34 cellular contexts compared by ENCODE assay signal in genomic region chr16:88910284-88911147, GRCh38. TPM values are rescaled to one million over a fixed set of nuclear protein-coding genes. Genes with fewer than 3 reads are reported as not detected.
A peak's percentile ranks its signal among the peaks of the same experiment; 100 is the strongest.
DNase-seq lines count a peak whose midpoint lies in the region; ATAC-seq and TF ChIP-seq lines count a peak whose summit lies in the region.
"Had no signal": no experiment of that assay in that cellular context is flagged by ENCODE, and none has a peak within 500 bp of the region (broad histone marks: within the 10 kb centered on the region; RNA-seq: fewer than 3 reads in every experiment).

No MANE protein-coding gene starts in this region.

- no peaks in the 10 kb centered on the region for H3K36me3 ChIP-seq in heart left ventricle
- no peaks in the 10 kb centered on the region for H3K36me3 ChIP-seq in Panc1 (ENCODE audit: control insufficient read depth, insufficient read depth, low read length)
- no peaks in the 10 kb centered on the region for H3K36me3 ChIP-seq in upper lobe of right lung
- no peaks in the 10 kb centered on the region for H3K36me3 ChIP-seq in esophagus squamous epithelium
- H3K36me3 ChIP-seq in A673 (ENCODE audit: insufficient read depth, low read length, poor library complexity, severe bottlenecking), result no peaks in the 10 kb centered on the region
- H3K36me3 ChIP-seq: Peyer's patch had no signal

- peak overlapping the region in 11 of 12 donors; percentile 2 to 79 (median 43) for H3K27ac ChIP-seq in heart left ventricle
- no peak overlapping the region for H3K27ac ChIP-seq in right cardiac atrium (ENCODE audit: low read length)
- H3K27ac ChIP-seq in Panc1 (ENCODE audit: low read length), result no peak overlapping the region
- H3K27ac ChIP-seq in upper lobe of right lung, result peak overlapping the region; percentile 24
- H3K27ac ChIP-seq in esophagus squamous epithelium, result peak overlapping the region in 2 of 4 donors; percentile 21 to 42
- H3K27ac ChIP-seq in A673 (ENCODE audit: low read depth, low read length, poor library complexity, severe bottlenecking), result no peak overlapping the region
- H3K27ac ChIP-seq: testis, VCaP had no signal

- no TSS peak for BruUV-seq in Panc1 (replicated peaks; lab: Mats Ljungman, UMichigan)
- BruUV-seq in A673 (replicated peaks; lab: Mats Ljungman, UMichigan), result no TSS peak

- 59 to 68% (median 64%) methylated on average over 15 to 26 of the region's 26 CpGs for WGBS in heart left ventricle, 4 donors
- 63% methylated on average over 26 of the region's 26 CpGs for WGBS in right cardiac atrium
- WGBS in esophagus squamous epithelium, 2 donors, result 39 to 74% methylated on average over 4 to 8 of the region's 26 CpGs

- H3K9me3 ChIP-seq in heart left ventricle (no peaks in the 10 kb centered on the region), right cardiac atrium (ENCODE audit: control insufficient read depth, low read length) (no peaks in the 10 kb centered on the region), Panc1 (ENCODE audit: control insufficient read depth, insufficient read depth, low read depth, low read length) (no peaks in the 10 kb centered on the region), upper lobe of right lung (no peaks in the 10 kb centered on the region), esophagus squamous epithelium (no peaks in the 10 kb centered on the region), A673 (ENCODE audit: low read depth, low read length, poor library complexity, severe bottlenecking) (no peaks in the 10 kb centered on the region)
- H3K9me3 ChIP-seq: Peyer's patch, testis had no signal

- ATAC-seq in heart left ventricle, result peak in 1 of 4 donors; percentile 4
- no peak for ATAC-seq in right cardiac atrium
- 0 out of 2 replicates have a peak, but pooled peaks have one; percentile 25 for ATAC-seq in Panc1
- ATAC-seq in upper lobe of right lung, result no peak
- ATAC-seq: activated T-cell treated with anti-CD3 and anti-CD28 coated beads, Interleukin-2, amount 50 U/mL, for 4 hours; stimulated activated naive CD8-positive, alpha-beta T cell treated with anti-CD3 and anti-CD28 coated beads, Interleukin-15, Interleukin-2, amounts not matched to agents 100 U/mL and 50 U/mL, for 24 hours had no signal

- intact Hi-C loops in heart left ventricle (cut with DNase I) (loop anchor here in 1 of 10 donors (2.0 kb wide), 1 partner anchor 66 kb away; the partner anchor contains the start of gene CBFA2T3), right cardiac atrium (cut with DNase I) (no loop called here), Panc1 (cut with micrococcal nuclease; ENCODE audit: unreplicated experiment) (no loop called here), upper lobe of right lung (cut with DNase I) (no loop called here), esophagus squamous epithelium (cut with DNase I) (no loop called here), A673 (cut with micrococcal nuclease; ENCODE audit: unreplicated experiment) (no loop called here)

- peaks cover 3% of the 10 kb centered on the region for H3K4me1 Mint-ChIP-seq in neural crest cell
- H3K4me1 Mint-ChIP-seq: CD8-positive, alpha-beta memory T cell had no signal

- no peaks in the 10 kb centered on the region for H3K27me3 ChIP-seq in heart left ventricle
- no peaks in the 10 kb centered on the region for H3K27me3 ChIP-seq in right cardiac atrium (ENCODE audit: control insufficient read depth, insufficient read depth)
- no peaks in the 10 kb centered on the region for H3K27me3 ChIP-seq in Panc1 (ENCODE audit: control insufficient read depth, insufficient read depth, low read length)
- H3K27me3 ChIP-seq in upper lobe of right lung, result no peaks in the 10 kb centered on the region
- peaks cover 0 to 54% (median 0%) of the 10 kb centered on the region in 4 donors for H3K27me3 ChIP-seq in esophagus squamous epithelium
- H3K27me3 ChIP-seq in A673 (replicated peaks; ENCODE audit: insufficient read depth, low read depth, low read length, poor library complexity), result no peaks in the 10 kb centered on the region
- H3K27me3 ChIP-seq: Peyer's patch, testis had no signal

- TF ChIP-seq POLR2A in heart left ventricle (IDR thresholded peaks at IDR 0.05) (no peak), esophagus squamous epithelium (IDR thresholded peaks at IDR 0.05) (no peak)

- no peak overlapping the region for H3K4me3 Mint-ChIP-seq in neural crest cell
- H3K4me3 Mint-ChIP-seq: activated T-cell treated with anti-CD3 and anti-CD28 coated beads, Interleukin-2, amount 50 U/mL, for 4 hours; brain; CD8-positive, alpha-beta memory T cell; nephron progenitor cell had no signal

- no peaks in the 10 kb centered on the region for H3K9me3 Mint-ChIP-seq in neural crest cell
- H3K9me3 Mint-ChIP-seq: activated T-cell treated with anti-CD3 and anti-CD28 coated beads, Interleukin-2, amount 50 U/mL, for 4 hours; CD8-positive, alpha-beta memory T cell; nephron progenitor cell had no signal

- H3K4me1 ChIP-seq in heart left ventricle (peaks cover 0 to 60% (median 20%) of the 10 kb centered on the region in 12 donors), right cardiac atrium (ENCODE audit: control insufficient read depth, insufficient read depth, low read length) (no peaks in the 10 kb centered on the region), Panc1 (ENCODE audit: control insufficient read depth, insufficient read depth, low read length) (peaks cover 13% of the 10 kb centered on the region; the same call in 1 of the 2 replicates), upper lobe of right lung (peaks cover 11% of the 10 kb centered on the region), esophagus squamous epithelium (peaks cover 0 to 51% (median 9%) of the 10 kb centered on the region in 3 donors), A673 (ENCODE audit: insufficient read depth, low read length, poor library complexity, severe bottlenecking) (peaks cover 8% of the 10 kb centered on the region)

- no peaks in the 10 kb centered on the region for H3K27me3 Mint-ChIP-seq in neural crest cell (ENCODE audit: low read depth)

- CTCF ChIA-PET in Panc1 (lab: Charles Lee), result no interaction called here
- CTCF ChIA-PET in A673 (lab: Charles Lee), result no interaction called here

- TF ChIP-seq CTCF in heart left ventricle (IDR thresholded peaks at IDR 0.05) (no peak), Panc1 (IDR thresholded peaks at IDR 0.05) (no peak), neural crest cell (conservative IDR thresholded peaks at IDR 0.05) (no peak), upper lobe of right lung (IDR thresholded peaks at IDR 0.05) (no peak), esophagus squamous epithelium (IDR thresholded peaks at IDR 0.05) (no peak), A673 (conservative IDR thresholded peaks at IDR 0.05; ENCODE audit: low read depth, low read length) (no peak)

- H3K4me3 ChIP-seq in heart left ventricle (no peak overlapping the region), right cardiac atrium (ENCODE audit: low read length) (no peak overlapping the region), Panc1 (ENCODE audit: low read depth in 2 of 2, low read length in 2 of 2) (no peak overlapping the region), upper lobe of right lung (no peak overlapping the region), esophagus squamous epithelium (no peak overlapping the region), A673 (ENCODE audit: low read depth, low read length, poor library complexity, severe bottlenecking) (no peak overlapping the region)
- H3K4me3 ChIP-seq: Peyer's patch, testis had no signal

- in situ Hi-C loops in Panc1 (cut with HindIII; ENCODE audit: low pct_unique_long_range_greater_than_20kb, low sequenced_read_pairs), result no loop called here

- H3K27ac Mint-ChIP-seq in neural crest cell (ENCODE audit: unreplicated experiment), result peak overlapping the region; percentile 71
- H3K27ac Mint-ChIP-seq: brain; CD8-positive, alpha-beta memory T cell; nephron progenitor cell had no signal

- POLR2A ChIA-PET in Panc1 (lab: Charles Lee) (no interaction called here), A673 (lab: Charles Lee; ENCODE audit: low non-redundant PET) (no interaction called here)

- DNase-seq in heart left ventricle (no peak), right cardiac atrium (no peak), Panc1 (ENCODE audit: low read depth, low spot score) (no peak), neural crest cell (ENCODE audit: low read depth, low spot score) (no peak), upper lobe of right lung (no peak), esophagus squamous epithelium (lab: John Stamatoyannopoulos, UW) (no peak), A673 (ENCODE audit: low spot score) (no peak)
- no peak for DNase-seq in activated CD8-positive, alpha-beta memory T cell treated with anti-CD3 and anti-CD28 coated beads for 24 hours
- DNase-seq: activated CD4-positive, alpha-beta T cell treated with anti-CD3 and anti-CD28 coated beads for 48 hours; activated naive CD4-positive, alpha-beta T cell; activated T-cell treated with anti-CD3 and anti-CD28 coated beads, Interleukin-2, amount 50 U/mL, for 4 hours; AML-193; CD8-positive, alpha-beta memory T cell; cerebellar nuclear complex; DMS153; KBM-7; NCI-H1417 treated with DMSO at 0.1 percent for 48 hours; NCI-H2081 treated with DMSO at 0.1 percent for 48 hours; posterior cingulate gyrus; SHP77 treated with DMSO at 0.1 percent for 48 hours; stimulated activated naive CD8-positive, alpha-beta T cell treated with anti-CD3 and anti-CD28 coated beads, Interleukin-15, Interleukin-2, amounts not matched to agents 100 U/mL and 50 U/mL, for 24 hours; SW 1271; T-helper 9 cell; testis had no signal

- no peaks in the 10 kb centered on the region for H3K36me3 Mint-ChIP-seq in neural crest cell (ENCODE audit: low read depth)
- H3K36me3 Mint-ChIP-seq: CD8-positive, alpha-beta memory T cell had no signal

RNA-seq across cellular contexts. Expression of gene PABPN1L, which starts 44.1 kb away (rescaled TPM):
- total RNA-seq in heart left ventricle (not detected), right cardiac atrium (not detected), Panc1 (2021; ENCODE audit: unreplicated experiment) (not detected), neural crest cell (not detected in 2 replicates), upper lobe of right lung (not detected), esophagus squamous epithelium (not detected), A673 (2021) (not detected in 2 replicates)
- polyA plus RNA-seq in heart left ventricle (not detected), right cardiac atrium (not detected)
- polyA plus RNA-seq in Panc1 (2012; ENCODE audit: insufficient read length), result not detected
- total RNA-seq: activated T-cell treated with anti-CD3 and anti-CD28 coated beads, Interleukin-2, amount 50 U/mL, for 4 hours; CD8-positive, alpha-beta memory T cell; dermis microvascular lymphatic vessel endothelial cell; H7; MCF 10A; mononuclear cell; NCI-H460; Peyer's patch had no signal
- polyA plus RNA-seq: CD8-positive, alpha-beta memory T cell; liver had no signal

RNA-seq across cellular contexts. Expression of gene TRAPPC2L, which starts 53.6 kb away (rescaled TPM):
- total RNA-seq in heart left ventricle, result 10 to 100 TPM; 20.3 to 65.7 (median 44.2) TPM
- 10 to 100 TPM; 30.3 to 51.3 TPM for polyA plus RNA-seq in heart left ventricle
- total RNA-seq in right cardiac atrium, result 10 to 100 TPM; 45.5 to 61.5 (median 55.0) TPM
- polyA plus RNA-seq in right cardiac atrium, result 43.7 TPM
- total RNA-seq in Panc1 (2021; ENCODE audit: unreplicated experiment), result 73.8 TPM
- polyA plus RNA-seq in Panc1 (2012; ENCODE audit: insufficient read length), result 129 TPM
- total RNA-seq in neural crest cell, result 89.8 and 95.1 TPM in 2 replicates
- total RNA-seq in upper lobe of right lung, result 43.9 TPM
- 10 to 100 TPM; 20.7 to 29.7 (median 24.7) TPM for total RNA-seq in esophagus squamous epithelium
- total RNA-seq in A673 (2021), result 89.9 and 98.6 TPM in 2 replicates

RNA-seq across cellular contexts. Expression of gene GALNS, which starts 53.8 kb away (rescaled TPM):
- total RNA-seq in heart left ventricle (10 to 100 TPM; 10.7 to 22.7 (median 13.3) TPM), right cardiac atrium (10 to 100 TPM; 17.6 to 22.3 (median 18.8) TPM), Panc1 (2021; ENCODE audit: unreplicated experiment) (81.6 TPM), neural crest cell (19.7 and 20.1 TPM in 2 replicates), upper lobe of right lung (32.8 TPM), esophagus squamous epithelium (10 to 100 TPM in 3 of 4 donors, 1 to 10 TPM in 1; 9.5 to 24.2 (median 20.5) TPM), A673 (2021) (54.8 and 60.6 TPM in 2 replicates)
- polyA plus RNA-seq in heart left ventricle (10 to 100 TPM; 14.1 to 16.4 TPM), right cardiac atrium (21.0 TPM)
- polyA plus RNA-seq in Panc1 (2012; ENCODE audit: insufficient read length), result 106 TPM

Comparison
In these comparisons a context has a peak if more than half of its experiments do, and no peak if none do; other contexts are left out.
1. H3K27ac ChIP-seq: peak in heart left ventricle (11 of 12) and upper lobe of right lung (single experiment); none in right cardiac atrium (single experiment), Panc1 (single experiment) and A673 (single experiment).